8 cellular contexts compared by ENCODE assay signal in genomic region chr1:8879348-8880067, GRCh38. TPM values are rescaled to one million over a fixed set of nuclear protein-coding genes. Genes with fewer than 3 reads are reported as not detected.
DNase-seq lines count a peak whose midpoint lies in the region; ATAC-seq and TF ChIP-seq lines count a peak whose summit lies in the region.

No MANE protein-coding gene starts in this region.

- CTCF ChIA-PET in Caco-2 (lab: Charles Lee) (interaction anchor here (0.7 to 1.4 kb wide), 4 partner anchors 17 to 125 kb away, joined by 3 to 6 read pairs (median 4); no protein-coding TSS in a partner anchor), mammary epithelial cell (lab: Charles Lee; ENCODE audit: low non-redundant PET) (no interaction called here)

- H3K4me1 Mint-ChIP-seq in Caco-2 (ENCODE audit: low read depth, unreplicated experiment) (peaks cover 27% of the 10 kb centered on the region), memory B cell (peaks cover 14% of the 10 kb centered on the region)

- H3K9me3 ChIP-seq in Caco-2 (no peaks in the 10 kb centered on the region), mammary epithelial cell (replicated peaks; ENCODE audit: insufficient read depth, low read length) (no peaks in the 10 kb centered on the region), aorta (ENCODE audit: control insufficient read depth, low read length) (no peaks in the 10 kb centered on the region)

- peak overlapping the region; percentile 98 for H3K4me3 ChIP-seq in Caco-2 (ENCODE audit: low read depth, low read length)
- peak overlapping the region; percentile 95 for H3K4me3 ChIP-seq in LNCaP clone FGC (ENCODE audit: low read depth, low read length)
- H3K4me3 ChIP-seq in mammary epithelial cell (replicated peaks in 1 of 3; ENCODE audit: insufficient read depth in 1 of 3, low read depth in 2 of 3, low read length in 3 of 3) = peak overlapping the region; percentile 55 to 71 (median 66)
- H3K4me3 ChIP-seq in aorta (ENCODE audit: low read length in 2 of 2) = peak overlapping the region in 1 of 2 donors; percentile 0

- peak overlapping the region; percentile 82 for H3K4me2 ChIP-seq in mammary epithelial cell (ENCODE audit: insufficient read depth, low read depth, low read length)

- no peaks in the 10 kb centered on the region for H4K20me1 ChIP-seq in mammary epithelial cell (ENCODE audit: insufficient read depth, low read length)

- H2AFZ ChIP-seq in mammary epithelial cell (ENCODE audit: low read depth, low read length) = peak overlapping the region; percentile 65

- no peak for DNase-seq in Caco-2
- DNase-seq in LNCaP clone FGC (ENCODE audit: low read depth) = no peak
- DNase-seq in mammary epithelial cell = no peak
- DNase-seq in memory B cell (ENCODE audit: low spot score in 2 of 2) = no peak
- DNase-seq in aorta = no peak
- DNase-seq in RPMI8226 = no peak

- POLR2A ChIA-PET in Caco-2 (lab: Charles Lee) = interaction anchor here (0.6 to 1.3 kb wide), 5 partner anchors 11 to 84 kb away, joined by 3 to 7 read pairs (median 3); no protein-coding TSS in a partner anchor

- BruUV-seq in Caco-2 (replicated peaks; lab: Mats Ljungman, UMichigan) = TSS peak; percentile 79
- BruUV-seq in mammary epithelial cell (replicated peaks; lab: Mats Ljungman, UMichigan) = no TSS peak

- peak overlapping the region; percentile 91 for H3K9ac ChIP-seq in mammary epithelial cell (ENCODE audit: insufficient read depth, low read length)

- in situ Hi-C loops in mammary epithelial cell (cut with MboI; ENCODE audit: low sequenced_read_pairs in 2 of 2) = no loop called here

- intact Hi-C loops in Caco-2 (cut with micrococcal nuclease; ENCODE audit: unreplicated experiment) (no loop called here), mammary epithelial cell (cut with micrococcal nuclease) (loop anchor here (1.0 kb wide), 2 partner anchors 8 to 11 kb away; no protein-coding TSS in a partner anchor), aorta (cut with DNase I) (loop anchor here in 1 of 2 donors (2.0 kb wide), 1 partner anchor 25 kb away; no protein-coding TSS in a partner anchor)

- ATAC-seq in memory B cell (ENCODE audit: low read depth) = no peak
- no peak for ATAC-seq in aorta (ENCODE audit: low FRiP score)
- no peak for ATAC-seq in HG03139 (IDR thresholded peaks at IDR 0.05; ENCODE audit: unreplicated experiment)
- ATAC-seq in HG03378 (IDR thresholded peaks at IDR 0.05; ENCODE audit: unreplicated experiment) = no peak

- H3K27ac Mint-ChIP-seq in Caco-2 (ENCODE audit: unreplicated experiment) (peak overlapping the region; percentile 97), memory B cell (peak overlapping the region; percentile 92)

- peak overlapping the region; percentile 93 for H3K27ac ChIP-seq in mammary epithelial cell (ENCODE audit: insufficient read depth, low read depth, low read length)
- H3K27ac ChIP-seq in aorta (ENCODE audit: low read depth in 1 of 2, low read length in 2 of 2) = peak overlapping the region; percentile 49 to 80

- peaks cover 14% of the 10 kb centered on the region for H3K4me1 ChIP-seq in Caco-2
- peaks cover 33% of the 10 kb centered on the region for H3K4me1 ChIP-seq in mammary epithelial cell (ENCODE audit: insufficient read depth, low read length)
- peaks cover 0 to 5% of the 10 kb centered on the region in 2 donors for H3K4me1 ChIP-seq in aorta (ENCODE audit: control insufficient read depth in 1 of 2, insufficient read depth in 2 of 2, low read length in 2 of 2)

- H3K4me3 Mint-ChIP-seq in Caco-2 (ENCODE audit: unreplicated experiment) (peak overlapping the region; percentile 92), memory B cell (peak overlapping the region; percentile 89)

- no peaks in the 10 kb centered on the region for H3K27me3 Mint-ChIP-seq in Caco-2 (ENCODE audit: insufficient read depth, unreplicated experiment)
- H3K27me3 Mint-ChIP-seq in memory B cell = no peaks in the 10 kb centered on the region

- dilution Hi-C loops in mammary epithelial cell (cut with HindIII; ENCODE audit: low sequenced_read_pairs) = no loop called here

- peaks cover 44% of the 10 kb centered on the region for H3K79me2 ChIP-seq in mammary epithelial cell (ENCODE audit: insufficient read depth, low read length)

- H3K36me3 ChIP-seq in Caco-2 (ENCODE audit: control insufficient read depth, insufficient read depth, low read length) = no peaks in the 10 kb centered on the region
- H3K36me3 ChIP-seq in mammary epithelial cell (ENCODE audit: insufficient read depth, low read length) = peaks cover 14% of the 10 kb centered on the region
- H3K36me3 ChIP-seq in aorta (ENCODE audit: control insufficient read depth in 1 of 2, insufficient read depth in 2 of 2, low read length in 1 of 2) = no peaks in the 10 kb centered on the region

- H3K9me3 Mint-ChIP-seq in Caco-2 (ENCODE audit: unreplicated experiment) (no peaks in the 10 kb centered on the region), memory B cell (no peaks in the 10 kb centered on the region)

- TF ChIP-seq CTCF in Caco-2 (IDR thresholded peaks at IDR 0.05; ENCODE audit: insufficient read depth in 1 of 2, low read depth in 1 of 2, low read length in 1 of 2, severe bottlenecking in 1 of 2, unreplicated experiment in 1 of 2) = peak; percentile 9 to 24
- TF ChIP-seq CTCF in LNCaP clone FGC (IDR thresholded peaks at IDR 0.05; ENCODE audit: control insufficient read depth, extremely low read depth, insufficient read depth) = 0 out of 2 replicates have a peak, but pooled peaks have one; percentile 10
- peak; percentile 17 to 42 for TF ChIP-seq CTCF in mammary epithelial cell (conservative IDR thresholded peaks at IDR 0.05 in 1 of 2, IDR thresholded peaks at IDR 0.05 in 1 of 2; ENCODE audit: extremely low read depth in 1 of 2, insufficient read depth in 1 of 2, low read depth in 1 of 2, low read length in 2 of 2)

- H3K36me3 Mint-ChIP-seq in Caco-2 (ENCODE audit: insufficient read depth, unreplicated experiment) = peaks cover 61% of the 10 kb centered on the region
- H3K36me3 Mint-ChIP-seq in memory B cell = peaks cover 7% of the 10 kb centered on the region

- WGBS in mammary epithelial cell (ENCODE audit: low coverage, missing lambda C conversion rate) = 9% methylated on average over 15 of the region's 15 CpGs
- WGBS in aorta, 2 donors = 36 to 40% methylated on average over 14 to 15 of the region's 15 CpGs

- H3K27me3 ChIP-seq in Caco-2 (replicated peaks; ENCODE audit: control insufficient read depth, insufficient read depth, low read length) = no peaks in the 10 kb centered on the region
- no peaks in the 10 kb centered on the region for H3K27me3 ChIP-seq in mammary epithelial cell (ENCODE audit: insufficient read depth, low read length)
- H3K27me3 ChIP-seq in aorta (ENCODE audit: control insufficient read depth in 1 of 2, insufficient read depth in 2 of 2, low read length in 1 of 2) = no peaks in the 10 kb centered on the region

RNA-seq across cellular contexts. Expression of gene ENO1, which starts 1.0 kb away (rescaled TPM):
- total RNA-seq in Caco-2 (2022) = 934 and 1,037 TPM in 2 replicates
- 1,000 to 10,000 TPM; 1,459 to 2,190 TPM for total RNA-seq in mammary epithelial cell
- 3,004 TPM for polyA plus RNA-seq in mammary epithelial cell
- 2,906 TPM for polyA minus RNA-seq in mammary epithelial cell
- 100 to 1,000 TPM; 542 to 688 TPM for total RNA-seq in aorta
- 100 to 1,000 TPM; 333 to 514 TPM for polyA plus RNA-seq in aorta
